Comparison of ENCODE assay signal across 13 cellular contexts in genomic region chr2:131120815-131121317, GRCh38.
"Had no signal": no experiment of that assay in that cellular context is flagged by ENCODE, and none has a peak within 500 bp of the region (broad histone marks: within the 10 kb centered on the region; RNA-seq: fewer than 3 reads in every experiment).

No MANE protein-coding gene starts in this region.

- H3K9me3 ChIP-seq: psoas muscle had no signal

- H3K27me3 ChIP-seq: cardiac muscle cell had no signal

- H3K27ac Mint-ChIP-seq: activated CD4-positive, alpha-beta T cell treated with anti-CD3 and anti-CD28 coated beads for 36 hours; mesothelial cell of epicardium had no signal

- H3K4me3 ChIP-seq: cardiac muscle cell, coronary artery, psoas muscle had no signal

- DNase-seq: activated CD4-positive, alpha-beta T cell treated with anti-CD3 and anti-CD28 coated beads for 36 hours; activated naive CD4-positive, alpha-beta T cell; activated T-cell treated with anti-CD3 and anti-CD28 coated beads, Interleukin-2, amount 50 U/mL, for 48 hours; effector memory CD4-positive, alpha-beta T cell; psoas muscle; stimulated activated CD4-positive, alpha-beta T cell treated with anti-CD3 and anti-CD28 coated beads, Interleukin-12 subunit alpha, Interleukin-12 subunit beta, amount 100 ng/mL, for 4 hours; stimulated activated naive CD4-positive, alpha-beta T cell treated with Interleukin-2 at 50 U/mL for 16 hours; T1000; trophoblast cell had no signal

- H3K4me3 Mint-ChIP-seq: activated CD4-positive, alpha-beta T cell treated with anti-CD3 and anti-CD28 coated beads for 36 hours; mesothelial cell of epicardium had no signal

- H3K27me3 Mint-ChIP-seq: activated CD4-positive, alpha-beta T cell treated with anti-CD3 and anti-CD28 coated beads for 36 hours had no signal

- ATAC-seq: activated CD4-positive, alpha-beta T cell treated with anti-CD3 and anti-CD28 coated beads for 36 hours; sciatic nerve had no signal

- H3K27ac ChIP-seq: cardiac muscle cell, coronary artery, psoas muscle had no signal

- H3K9me3 Mint-ChIP-seq: mesothelial cell of epicardium had no signal
